1 cellular context compared by ENCODE assay signal in genomic region chr20:31738729-31739549, GRCh38.
TF ChIP-seq lines count a peak whose summit lies in the region.

Gene TPX2 (plus strand): TSS chr20:31739290. CDS start chr20:31757477, 18,187 bp downstream.

TF ChIP-seq in SK-N-SH, 30 proteins besides CTCF, POLR2A, EP300 and RAD21 (continued from another document):
- no peak for TF ChIP-seq ZBTB33 (IDR thresholded peaks at IDR 0.05; ENCODE audit: borderline replicate concordance, low read depth)
- TF ChIP-seq, protein P1, sequence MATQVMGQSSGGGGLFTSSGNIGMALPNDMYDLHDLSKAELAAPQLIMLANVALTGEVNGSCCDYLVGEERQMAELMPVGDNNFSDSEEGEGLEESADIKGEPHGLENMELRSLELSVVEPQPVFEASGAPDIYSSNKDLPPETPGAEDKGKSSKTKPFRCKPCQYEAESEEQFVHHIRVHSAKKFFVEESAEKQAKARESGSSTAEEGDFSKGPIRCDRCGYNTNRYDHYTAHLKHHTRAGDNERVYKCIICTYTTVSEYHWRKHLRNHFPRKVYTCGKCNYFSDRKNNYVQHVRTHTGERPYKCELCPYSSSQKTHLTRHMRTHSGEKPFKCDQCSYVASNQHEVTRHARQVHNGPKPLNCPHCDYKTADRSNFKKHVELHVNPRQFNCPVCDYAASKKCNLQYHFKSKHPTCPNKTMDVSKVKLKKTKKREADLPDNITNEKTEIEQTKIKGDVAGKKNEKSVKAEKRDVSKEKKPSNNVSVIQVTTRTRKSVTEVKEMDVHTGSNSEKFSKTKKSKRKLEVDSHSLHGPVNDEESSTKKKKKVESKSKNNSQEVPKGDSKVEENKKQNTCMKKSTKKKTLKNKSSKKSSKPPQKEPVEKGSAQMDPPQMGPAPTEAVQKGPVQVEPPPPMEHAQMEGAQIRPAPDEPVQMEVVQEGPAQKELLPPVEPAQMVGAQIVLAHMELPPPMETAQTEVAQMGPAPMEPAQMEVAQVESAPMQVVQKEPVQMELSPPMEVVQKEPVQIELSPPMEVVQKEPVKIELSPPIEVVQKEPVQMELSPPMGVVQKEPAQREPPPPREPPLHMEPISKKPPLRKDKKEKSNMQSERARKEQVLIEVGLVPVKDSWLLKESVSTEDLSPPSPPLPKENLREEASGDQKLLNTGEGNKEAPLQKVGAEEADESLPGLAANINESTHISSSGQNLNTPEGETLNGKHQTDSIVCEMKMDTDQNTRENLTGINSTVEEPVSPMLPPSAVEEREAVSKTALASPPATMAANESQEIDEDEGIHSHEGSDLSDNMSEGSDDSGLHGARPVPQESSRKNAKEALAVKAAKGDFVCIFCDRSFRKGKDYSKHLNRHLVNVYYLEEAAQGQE (IDR thresholded peaks at IDR 0.05; ENCODE audit: low read depth, low read length), result 0 out of 2 replicates have a peak, but pooled peaks have one; percentile 13
- TF ChIP-seq RCOR1 (IDR thresholded peaks at IDR 0.05; ENCODE audit: low read length), result no peak
- TF ChIP-seq TAF1 (IDR thresholded peaks at IDR 0.05; ENCODE audit: borderline replicate concordance, low read depth, low read length), result peak; percentile 67
- TF ChIP-seq GATA2 (CRISPR knock-in tag; IDR thresholded peaks at IDR 0.05), result no peak
- TF ChIP-seq GABPA (IDR thresholded peaks at IDR 0.05; ENCODE audit: low read depth), result peak; percentile 85
- peak; percentile 50; the same call in 1 of the 2 replicates for TF ChIP-seq IRF3 (IDR thresholded peaks at IDR 0.05; ENCODE audit: low read depth, low read length)
- TF ChIP-seq CHD2 (IDR thresholded peaks at IDR 0.05; ENCODE audit: low read length, partially characterized antibody), result peak; percentile 83
- peak; percentile 89 for TF ChIP-seq NRF1 (IDR thresholded peaks at IDR 0.05; ENCODE audit: low read depth, low read length)
- no peak for TF ChIP-seq TCF12 (IDR thresholded peaks at IDR 0.05)
- TF ChIP-seq RXRA (IDR thresholded peaks at IDR 0.05; ENCODE audit: borderline replicate concordance, low read depth), result no peak
- TF ChIP-seq TEAD4 (IDR thresholded peaks at IDR 0.05; ENCODE audit: borderline replicate concordance, insufficient read depth), result no peak
- TF ChIP-seq FOSL2 (IDR thresholded peaks at IDR 0.05; ENCODE audit: borderline replicate concordance, low read depth), result no peak
- no peak for TF ChIP-seq FOXJ3 (CRISPR knock-in tag; IDR thresholded peaks at IDR 0.05)
- no peak for TF ChIP-seq EZH2phosphoT487 (IDR thresholded peaks at IDR 0.05; ENCODE audit: borderline replicate concordance, low read depth)
